Comparison of ENCODE assay signal across 1 cellular context in the genomic region with DNA sequence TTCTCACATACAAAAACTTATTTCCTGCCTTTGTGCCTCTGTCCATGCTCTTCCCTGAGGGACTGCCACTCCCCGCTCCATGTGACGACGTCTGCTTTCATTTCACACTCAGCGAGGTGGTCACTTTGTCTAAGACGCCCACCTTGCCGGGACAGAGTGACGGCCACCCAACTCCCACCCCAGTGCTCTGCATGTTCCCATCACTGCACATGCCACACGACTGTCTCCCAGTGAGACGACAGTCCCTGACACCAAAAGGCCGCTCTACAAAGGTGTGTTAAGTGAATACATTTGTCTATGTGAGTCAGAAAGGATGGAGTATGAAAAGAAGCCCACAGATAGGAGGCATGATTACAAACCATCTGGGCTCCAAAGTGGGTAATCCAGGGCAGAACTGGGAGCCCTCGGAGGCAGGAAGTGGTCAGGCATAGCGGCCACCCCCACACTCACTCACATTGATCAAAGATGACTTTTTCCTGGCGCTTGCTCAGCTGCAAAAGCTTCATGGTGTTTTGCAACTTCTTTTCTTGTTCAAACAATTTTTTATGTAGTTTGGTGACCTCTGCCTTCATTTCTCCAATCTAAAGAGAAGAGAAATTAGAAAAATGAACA.
TF ChIP-seq lines count a peak whose summit lies in the region.

No MANE protein-coding gene starts in this region.

TF ChIP-seq in SK-N-SH, 30 proteins besides CTCF, POLR2A, EP300 and RAD21 (continued from another document):
- TF ChIP-seq, protein P1, sequence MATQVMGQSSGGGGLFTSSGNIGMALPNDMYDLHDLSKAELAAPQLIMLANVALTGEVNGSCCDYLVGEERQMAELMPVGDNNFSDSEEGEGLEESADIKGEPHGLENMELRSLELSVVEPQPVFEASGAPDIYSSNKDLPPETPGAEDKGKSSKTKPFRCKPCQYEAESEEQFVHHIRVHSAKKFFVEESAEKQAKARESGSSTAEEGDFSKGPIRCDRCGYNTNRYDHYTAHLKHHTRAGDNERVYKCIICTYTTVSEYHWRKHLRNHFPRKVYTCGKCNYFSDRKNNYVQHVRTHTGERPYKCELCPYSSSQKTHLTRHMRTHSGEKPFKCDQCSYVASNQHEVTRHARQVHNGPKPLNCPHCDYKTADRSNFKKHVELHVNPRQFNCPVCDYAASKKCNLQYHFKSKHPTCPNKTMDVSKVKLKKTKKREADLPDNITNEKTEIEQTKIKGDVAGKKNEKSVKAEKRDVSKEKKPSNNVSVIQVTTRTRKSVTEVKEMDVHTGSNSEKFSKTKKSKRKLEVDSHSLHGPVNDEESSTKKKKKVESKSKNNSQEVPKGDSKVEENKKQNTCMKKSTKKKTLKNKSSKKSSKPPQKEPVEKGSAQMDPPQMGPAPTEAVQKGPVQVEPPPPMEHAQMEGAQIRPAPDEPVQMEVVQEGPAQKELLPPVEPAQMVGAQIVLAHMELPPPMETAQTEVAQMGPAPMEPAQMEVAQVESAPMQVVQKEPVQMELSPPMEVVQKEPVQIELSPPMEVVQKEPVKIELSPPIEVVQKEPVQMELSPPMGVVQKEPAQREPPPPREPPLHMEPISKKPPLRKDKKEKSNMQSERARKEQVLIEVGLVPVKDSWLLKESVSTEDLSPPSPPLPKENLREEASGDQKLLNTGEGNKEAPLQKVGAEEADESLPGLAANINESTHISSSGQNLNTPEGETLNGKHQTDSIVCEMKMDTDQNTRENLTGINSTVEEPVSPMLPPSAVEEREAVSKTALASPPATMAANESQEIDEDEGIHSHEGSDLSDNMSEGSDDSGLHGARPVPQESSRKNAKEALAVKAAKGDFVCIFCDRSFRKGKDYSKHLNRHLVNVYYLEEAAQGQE (IDR thresholded peaks at IDR 0.05; ENCODE audit: low read depth, low read length) = 0 out of 2 replicates have a peak, but pooled peaks have one; percentile 21
